ENCODE assay signal across 16 cellular contexts in the genomic region with DNA sequence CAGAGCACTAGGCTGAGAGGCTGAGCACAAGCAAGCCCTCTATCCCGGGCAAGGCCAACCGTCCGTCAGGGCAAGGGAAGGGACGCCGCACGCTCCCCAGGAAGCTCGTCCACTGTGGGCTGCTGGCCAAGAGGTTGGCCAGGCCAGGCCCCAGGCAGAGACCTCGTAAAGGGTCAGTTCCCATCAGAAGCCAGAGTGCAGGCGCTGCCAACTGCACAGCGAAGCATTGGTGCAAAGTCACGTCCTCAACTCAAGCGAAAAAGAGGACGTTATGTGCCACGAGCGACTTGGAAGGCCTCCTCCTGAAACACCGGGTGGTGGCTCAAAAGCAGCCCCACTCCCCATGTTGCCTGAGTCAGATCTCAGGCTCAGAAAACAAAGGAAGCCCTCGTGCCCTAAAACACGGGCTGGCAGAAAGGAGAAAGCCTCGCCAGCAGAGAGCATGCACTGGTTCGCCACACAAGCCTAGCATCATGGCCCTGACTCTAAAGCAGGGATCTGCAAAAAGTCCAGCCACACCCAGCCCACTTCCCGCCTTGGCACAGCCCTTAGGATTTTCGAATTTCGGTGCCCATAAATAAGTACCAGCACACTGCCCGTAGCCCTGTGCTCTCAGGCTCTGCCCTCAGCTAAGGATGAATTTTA. TPM values are rescaled to one million over a fixed set of nuclear protein-coding genes. Genes with fewer than 3 reads are reported as not detected.
DNase-seq lines count a peak whose midpoint lies in the region; ATAC-seq and TF ChIP-seq lines count a peak whose summit lies in the region.
"Had no signal": no experiment of that assay in that cellular context is flagged by ENCODE, and none has a peak within 500 bp of the region (broad histone marks: within the 10 kb centered on the region; RNA-seq: fewer than 3 reads in every experiment).

No MANE protein-coding gene starts in this region.

- H3K4me3 ChIP-seq in LNCaP clone FGC (ENCODE audit: low read depth, low read length), result peak overlapping the region; percentile 40
- peak overlapping the region; percentile 3 for H3K4me3 ChIP-seq in coronary artery

- no peak overlapping the region for H3K4me3 Mint-ChIP-seq in stimulated activated effector memory CD8-positive, alpha-beta T cell treated with anti-CD3 and anti-CD28 coated beads, Interleukin-12 subunit alpha, Interleukin-12 subunit beta, amount 100 ng/mL, for 72 hours
- H3K4me3 Mint-ChIP-seq: activated CD4-positive, alpha-beta T cell treated with anti-CD3 and anti-CD28 coated beads, Interleukin-2, amount 10 ng/mL, durations not matched to agents 7 days and 5 days; natural killer cell had no signal

- peaks cover 93% of the 10 kb centered on the region for H3K36me3 Mint-ChIP-seq in stimulated activated effector memory CD8-positive, alpha-beta T cell treated with anti-CD3 and anti-CD28 coated beads, Interleukin-12 subunit alpha, Interleukin-12 subunit beta, amount 100 ng/mL, for 72 hours
- H3K36me3 Mint-ChIP-seq: IgD-negative memory B cell, natural killer cell had no signal

- H3K9me3 Mint-ChIP-seq in stimulated activated effector memory CD8-positive, alpha-beta T cell treated with anti-CD3 and anti-CD28 coated beads, Interleukin-12 subunit alpha, Interleukin-12 subunit beta, amount 100 ng/mL, for 72 hours, result no peaks in the 10 kb centered on the region
- H3K9me3 Mint-ChIP-seq: activated CD4-positive, alpha-beta T cell treated with anti-CD3 and anti-CD28 coated beads, Interleukin-2, amount 10 ng/mL, durations not matched to agents 7 days and 5 days; IgD-negative memory B cell; natural killer cell had no signal

- peak overlapping the region; percentile 32 for H3K27ac Mint-ChIP-seq in stimulated activated effector memory CD8-positive, alpha-beta T cell treated with anti-CD3 and anti-CD28 coated beads, Interleukin-12 subunit alpha, Interleukin-12 subunit beta, amount 100 ng/mL, for 72 hours
- H3K27ac Mint-ChIP-seq: activated CD4-positive, alpha-beta T cell treated with anti-CD3 and anti-CD28 coated beads, Interleukin-2, amount 10 ng/mL, durations not matched to agents 7 days and 5 days; IgD-negative memory B cell; natural killer cell had no signal

- peaks cover 39% of the 10 kb centered on the region for H3K4me1 Mint-ChIP-seq in stimulated activated effector memory CD8-positive, alpha-beta T cell treated with anti-CD3 and anti-CD28 coated beads, Interleukin-12 subunit alpha, Interleukin-12 subunit beta, amount 100 ng/mL, for 72 hours

- TF ChIP-seq CTCF in LNCaP clone FGC (IDR thresholded peaks at IDR 0.05; ENCODE audit: control insufficient read depth, extremely low read depth, insufficient read depth), result no peak
- no peak for TF ChIP-seq CTCF in coronary artery (IDR thresholded peaks at IDR 0.05)

- DNase-seq in LNCaP clone FGC (ENCODE audit: low read depth) (peak; percentile 58), coronary artery (ENCODE audit: low spot score) (peak; percentile 80), left lobe of liver (ENCODE audit: low spot score) (peak; percentile 93), SHP77 treated with DMSO at 0.1 percent for 48 hours (lab: John Stamatoyannopoulos, UW) (no peak)
- no peak for DNase-seq in stimulated activated effector memory CD8-positive, alpha-beta T cell treated with anti-CD3 and anti-CD28 coated beads, Interleukin-12 subunit alpha, Interleukin-12 subunit beta, amount 100 ng/mL, for 72 hours (ENCODE audit: low spot score in 2 of 2)
- no peak for DNase-seq in activated CD4-positive, CD25-positive, alpha-beta regulatory T cell (lab: John Stamatoyannopoulos, UW)
- DNase-seq: activated CD4-positive, alpha-beta T cell treated with anti-CD3 and anti-CD28 coated beads, Interleukin-2, amount 10 ng/mL, durations not matched to agents 7 days and 5 days; foreskin fibroblast; GF-D8; natural killer cell; NCI-H187 treated with DMSO at 0.1 percent for 48 hours; NK-92 treated with Interleukin-12 subunit alpha and Interleukin-12 subunit beta, amount 100 ng/mL, for 24 hours; stimulated activated CD8-positive, alpha-beta memory T cell treated with anti-CD3 and anti-CD28 coated beads, Interleukin-4, amount 100 ng/mL, for 48 hours had no signal

- ATAC-seq in left lobe of liver (peak; percentile 64), HG03378 (IDR thresholded peaks at IDR 0.05; ENCODE audit: unreplicated experiment) (no peak), GM21619 (IDR thresholded peaks at IDR 0.05; ENCODE audit: unreplicated experiment) (no peak)
- no peak for ATAC-seq in stimulated activated effector memory CD8-positive, alpha-beta T cell treated with anti-CD3 and anti-CD28 coated beads, Interleukin-12 subunit alpha, Interleukin-12 subunit beta, amount 100 ng/mL, for 72 hours
- ATAC-seq: natural killer cell had no signal

- H3K27ac ChIP-seq in coronary artery, result peak overlapping the region; percentile 23 to 64

RNA-seq across cellular contexts. Expression of a gene that starts 4.7 kb away (rescaled TPM):
- 24.7 TPM for total RNA-seq in left lobe of liver

RNA-seq across cellular contexts. Expression of a gene that starts 42.6 kb away (rescaled TPM):
- total RNA-seq in left lobe of liver, result 46.1 TPM

RNA-seq across cellular contexts. Expression of a gene that starts 43.9 kb away (rescaled TPM):
- 64.5 TPM for total RNA-seq in left lobe of liver

Comparison
In these comparisons a context has a peak if more than half of its experiments do, and no peak if none do; other contexts are left out.
1. DNase-seq: peak in LNCaP clone FGC (single experiment), coronary artery (single experiment) and left lobe of liver (single experiment); none in stimulated activated effector memory CD8-positive, alpha-beta T cell treated with anti-CD3 and anti-CD28 coated beads, Interleukin-12 subunit alpha, Interleukin-12 subunit beta, amount 100 ng/mL, for 72 hours (0 of 2), SHP77 treated with DMSO at 0.1 percent for 48 hours (single experiment) and activated CD4-positive, CD25-positive, alpha-beta regulatory T cell (0 of 4).